In genomic region chr6:168311410-168312124, GRCh38 we compare ENCODE assay signal across 1 cellular context.
TF ChIP-seq lines count a peak whose summit lies in the region.

No MANE protein-coding gene starts in this region.

TF ChIP-seq in HepG2, 621 proteins besides CTCF, POLR2A, EP300 and RAD21 (continued from another document):
- TF ChIP-seq, protein P1, sequence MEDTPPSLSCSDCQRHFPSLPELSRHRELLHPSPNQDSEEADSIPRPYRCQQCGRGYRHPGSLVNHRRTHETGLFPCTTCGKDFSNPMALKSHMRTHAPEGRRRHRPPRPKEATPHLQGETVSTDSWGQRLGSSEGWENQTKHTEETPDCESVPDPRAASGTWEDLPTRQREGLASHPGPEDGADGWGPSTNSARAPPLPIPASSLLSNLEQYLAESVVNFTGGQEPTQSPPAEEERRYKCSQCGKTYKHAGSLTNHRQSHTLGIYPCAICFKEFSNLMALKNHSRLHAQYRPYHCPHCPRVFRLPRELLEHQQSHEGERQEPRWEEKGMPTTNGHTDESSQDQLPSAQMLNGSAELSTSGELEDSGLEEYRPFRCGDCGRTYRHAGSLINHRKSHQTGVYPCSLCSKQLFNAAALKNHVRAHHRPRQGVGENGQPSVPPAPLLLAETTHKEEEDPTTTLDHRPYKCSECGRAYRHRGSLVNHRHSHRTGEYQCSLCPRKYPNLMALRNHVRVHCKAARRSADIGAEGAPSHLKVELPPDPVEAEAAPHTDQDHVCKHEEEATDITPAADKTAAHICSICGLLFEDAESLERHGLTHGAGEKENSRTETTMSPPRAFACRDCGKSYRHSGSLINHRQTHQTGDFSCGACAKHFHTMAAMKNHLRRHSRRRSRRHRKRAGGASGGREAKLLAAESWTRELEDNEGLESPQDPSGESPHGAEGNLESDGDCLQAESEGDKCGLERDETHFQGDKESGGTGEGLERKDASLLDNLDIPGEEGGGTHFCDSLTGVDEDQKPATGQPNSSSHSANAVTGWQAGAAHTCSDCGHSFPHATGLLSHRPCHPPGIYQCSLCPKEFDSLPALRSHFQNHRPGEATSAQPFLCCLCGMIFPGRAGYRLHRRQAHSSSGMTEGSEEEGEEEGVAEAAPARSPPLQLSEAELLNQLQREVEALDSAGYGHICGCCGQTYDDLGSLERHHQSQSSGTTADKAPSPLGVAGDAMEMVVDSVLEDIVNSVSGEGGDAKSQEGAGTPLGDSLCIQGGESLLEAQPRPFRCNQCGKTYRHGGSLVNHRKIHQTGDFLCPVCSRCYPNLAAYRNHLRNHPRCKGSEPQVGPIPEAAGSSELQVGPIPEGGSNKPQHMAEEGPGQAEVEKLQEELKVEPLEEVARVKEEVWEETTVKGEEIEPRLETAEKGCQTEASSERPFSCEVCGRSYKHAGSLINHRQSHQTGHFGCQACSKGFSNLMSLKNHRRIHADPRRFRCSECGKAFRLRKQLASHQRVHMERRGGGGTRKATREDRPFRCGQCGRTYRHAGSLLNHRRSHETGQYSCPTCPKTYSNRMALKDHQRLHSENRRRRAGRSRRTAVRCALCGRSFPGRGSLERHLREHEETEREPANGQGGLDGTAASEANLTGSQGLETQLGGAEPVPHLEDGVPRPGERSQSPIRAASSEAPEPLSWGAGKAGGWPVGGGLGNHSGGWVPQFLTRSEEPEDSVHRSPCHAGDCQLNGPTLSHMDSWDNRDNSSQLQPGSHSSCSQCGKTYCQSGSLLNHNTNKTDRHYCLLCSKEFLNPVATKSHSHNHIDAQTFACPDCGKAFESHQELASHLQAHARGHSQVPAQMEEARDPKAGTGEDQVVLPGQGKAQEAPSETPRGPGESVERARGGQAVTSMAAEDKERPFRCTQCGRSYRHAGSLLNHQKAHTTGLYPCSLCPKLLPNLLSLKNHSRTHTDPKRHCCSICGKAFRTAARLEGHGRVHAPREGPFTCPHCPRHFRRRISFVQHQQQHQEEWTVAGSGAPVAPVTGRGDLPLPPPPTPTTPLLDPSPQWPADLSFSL (CRISPR knock-in tag; IDR thresholded peaks at IDR 0.05): peak; percentile 88
- TF ChIP-seq SOX6 (IDR thresholded peaks at IDR 0.05): no peak
- TF ChIP-seq SOX6 (CRISPR knock-in tag; IDR thresholded peaks at IDR 0.05): no peak
- no peak for TF ChIP-seq DR1 (CRISPR knock-in tag; IDR thresholded peaks at IDR 0.05)
- TF ChIP-seq, protein P2, sequence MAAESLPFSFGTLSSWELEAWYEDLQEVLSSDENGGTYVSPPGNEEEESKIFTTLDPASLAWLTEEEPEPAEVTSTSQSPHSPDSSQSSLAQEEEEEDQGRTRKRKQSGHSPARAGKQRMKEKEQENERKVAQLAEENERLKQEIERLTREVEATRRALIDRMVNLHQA (CRISPR knock-in tag; IDR thresholded peaks at IDR 0.05): no peak
- no peak for TF ChIP-seq ETV6 (CRISPR knock-in tag; conservative IDR thresholded peaks at IDR 0.05)
- TF ChIP-seq ZKSCAN8 (CRISPR knock-in tag; IDR thresholded peaks at IDR 0.05; ENCODE audit: borderline replicate concordance): no peak
- 0 out of 2 replicates have a peak, but pooled peaks have one; percentile 3 for TF ChIP-seq FOXP1 (IDR thresholded peaks at IDR 0.05)
- TF ChIP-seq FOXP1 (CRISPR knock-in tag; IDR thresholded peaks at IDR 0.05): no peak
- no peak for TF ChIP-seq BRD4 (CRISPR knock-in tag; IDR thresholded peaks at IDR 0.05)
- no peak for TF ChIP-seq TOE1 (CRISPR knock-in tag; IDR thresholded peaks at IDR 0.05)
- TF ChIP-seq SP140L (CRISPR knock-in tag; IDR thresholded peaks at IDR 0.05; ENCODE audit: borderline replicate concordance): no peak
- no peak for TF ChIP-seq ZNF781 (CRISPR knock-in tag; IDR thresholded peaks at IDR 0.05; ENCODE audit: borderline replicate concordance, not compliant biosample characterization)
- TF ChIP-seq, protein P3, sequence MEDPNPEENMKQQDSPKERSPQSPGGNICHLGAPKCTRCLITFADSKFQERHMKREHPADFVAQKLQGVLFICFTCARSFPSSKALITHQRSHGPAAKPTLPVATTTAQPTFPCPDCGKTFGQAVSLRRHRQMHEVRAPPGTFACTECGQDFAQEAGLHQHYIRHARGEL (CRISPR knock-in tag; IDR thresholded peaks at IDR 0.05): no peak
- TF ChIP-seq FOXA1 (IDR thresholded peaks at IDR 0.05): peak; percentile 6; the same call in 1 of the 2 replicates
- no peak for TF ChIP-seq FOXA1 (CRISPR knock-in tag; IDR thresholded peaks at IDR 0.05)
- TF ChIP-seq FOXJ3 (CRISPR knock-in tag; IDR thresholded peaks at IDR 0.05; ENCODE audit: borderline replicate concordance): no peak
- TF ChIP-seq IKZF1 (IDR thresholded peaks at IDR 0.05): 0 out of 2 replicates have a peak, but pooled peaks have one; percentile 38
- no peak for TF ChIP-seq MATR3 (CRISPR knock-in tag; IDR thresholded peaks at IDR 0.05)
- TF ChIP-seq CENPX (CRISPR knock-in tag; IDR thresholded peaks at IDR 0.05): no peak
- no peak for TF ChIP-seq FOXC1 (CRISPR knock-in tag; IDR thresholded peaks at IDR 0.05; ENCODE audit: borderline replicate concordance)
- TF ChIP-seq SP4 (CRISPR knock-in tag; IDR thresholded peaks at IDR 0.05): no peak
- no peak for TF ChIP-seq CC2D1A (CRISPR knock-in tag; IDR thresholded peaks at IDR 0.05)
